In genomic region chr7:29622335-29623265, GRCh38 we compare ENCODE assay signal across 10 cellular contexts. TPM values are rescaled to one million over a fixed set of nuclear protein-coding genes. Genes with fewer than 3 reads are reported as not detected.
A peak's percentile ranks its signal among the peaks of the same experiment; 100 is the strongest.
DNase-seq lines count a peak whose midpoint lies in the region; ATAC-seq lines count a peak whose summit lies in the region.
"Had no signal": no experiment of that assay in that cellular context is flagged by ENCODE, and none has a peak within 500 bp of the region (broad histone marks: within the 10 kb centered on the region; RNA-seq: fewer than 3 reads in every experiment).

No MANE protein-coding gene starts in this region.

- H3K27me3 ChIP-seq in SJCRH30: no peaks in the 10 kb centered on the region
- H3K27me3 ChIP-seq: vagina had no signal

- DNase-seq in AG08396 (ENCODE audit: low spot score) (peak; percentile 78), HPDE6-E6E7 (ENCODE audit: extremely low spot score) (peak; percentile 98), T1000 (lab: John Stamatoyannopoulos, UW) (peak; percentile 58), iPS-NIHi11 (ENCODE audit: low spot score) (peak; percentile 32), occipital lobe (lab: John Stamatoyannopoulos, UW) (no peak), SJCRH30 (no peak), NOMO-1 treated with DMSO at 0.1 percent for 48 hours (lab: John Stamatoyannopoulos, UW; ENCODE audit: unreplicated experiment) (no peak), sciatic nerve (ENCODE audit: low spot score) (no peak)
- DNase-seq: activated naive CD8-positive, alpha-beta T cell treated with anti-CD3 and anti-CD28 coated beads for 36 hours had no signal

- no peaks in the 10 kb centered on the region for H3K36me3 ChIP-seq in SJCRH30
- H3K36me3 ChIP-seq: vagina had no signal

- intact Hi-C loops in sciatic nerve (cut with DNase I): no loop called here

- H3K9me3 ChIP-seq in SJCRH30 (replicated peaks): no peaks in the 10 kb centered on the region
- H3K9me3 ChIP-seq: vagina had no signal

- no peaks in the 10 kb centered on the region for H3K4me1 ChIP-seq in SJCRH30
- H3K4me1 ChIP-seq: vagina had no signal

- no peak overlapping the region for H3K4me3 ChIP-seq in SJCRH30
- H3K4me3 ChIP-seq: vagina had no signal

- ATAC-seq in sciatic nerve: no peak

- no peak overlapping the region for H3K27ac ChIP-seq in SJCRH30
- H3K27ac ChIP-seq: vagina had no signal

RNA-seq across cellular contexts. Expression of gene PRR15, which starts 59.0 kb away (rescaled TPM):
- total RNA-seq in occipital lobe: not detected
- not detected in 2 replicates for total RNA-seq in SJCRH30 (2014; rRNA removed; shearing (Covaris generic))
- not detected for total RNA-seq in sciatic nerve
- total RNA-seq: activated naive CD8-positive, alpha-beta T cell treated with anti-CD3 and anti-CD28 coated beads for 36 hours; vagina had no signal

Comparison
In these comparisons a context has a peak if more than half of its experiments do, and no peak if none do; other contexts are left out.
1. DNase-seq: peak in AG08396 (single experiment), HPDE6-E6E7 (single experiment), T1000 (single experiment) and iPS-NIHi11 (single experiment); none in occipital lobe (single experiment), SJCRH30 (0 of 2), NOMO-1 treated with DMSO at 0.1 percent for 48 hours (single experiment) and sciatic nerve (single experiment).